In genomic region chr5:66066826-66067225, GRCh38 we compare ENCODE assay signal across 16 cellular contexts.
DNase-seq lines count a peak whose midpoint lies in the region; ATAC-seq, FAIRE-seq and TF ChIP-seq lines count a peak whose summit lies in the region.
"Had no signal": no experiment of that assay in that cellular context is flagged by ENCODE, and none has a peak within 500 bp of the region (broad histone marks: within the 10 kb centered on the region; RNA-seq: fewer than 3 reads in every experiment).

No MANE protein-coding gene starts in this region.

- no peak for DNase-seq in CD4-positive, alpha-beta T cell
- DNase-seq in GM12892 (ENCODE audit: insufficient read length) (no peak), SK-N-MC (ENCODE audit: low read depth, low spot score) (no peak), retina (peak; percentile 19), caudate nucleus (lab: John Stamatoyannopoulos, UW) (no peak)
- DNase-seq: BE2C; Caco-2; CD8-positive, alpha-beta T cell; DND-41; GDM1; GM23248; H7 had no signal

- no peak for TF ChIP-seq CTCF in CD4-positive, alpha-beta T cell (IDR thresholded peaks at IDR 0.05)

- 0 out of 2 replicates have a peak, but pooled peaks cover 3% of the 10 kb centered on the region for H3K36me3 ChIP-seq in SK-N-MC (ENCODE audit: insufficient read depth, low read length)
- H3K36me3 ChIP-seq: BE2C had no signal

- no peak overlapping the region for H3K9ac ChIP-seq in SK-N-MC (ENCODE audit: insufficient read length)
- H3K9ac ChIP-seq: GM23248 had no signal

- H3K27ac ChIP-seq in CD4-positive, alpha-beta T cell (ENCODE audit: low read depth, low read length): no peak overlapping the region
- peak overlapping the region; percentile 34; the same call in 1 of the 2 replicates for H3K27ac ChIP-seq in SK-N-MC
- H3K27ac ChIP-seq in caudate nucleus (ENCODE audit: low read depth, low read length): no peak overlapping the region
- H3K27ac ChIP-seq: C4-2B, GM23248 had no signal

- H3K27ac Mint-ChIP-seq in CD4-positive, alpha-beta T cell: peak overlapping the region; percentile 10
- H3K27ac Mint-ChIP-seq: CD8-positive, alpha-beta T cell had no signal

- H3K4me1 Mint-ChIP-seq in CD4-positive, alpha-beta T cell (ENCODE audit: low read depth): peaks cover 51% of the 10 kb centered on the region

- no peak for TF ChIP-seq POLR2A in GM12892 (IDR thresholded peaks at IDR 0.05; ENCODE audit: low read depth, low read length)

- no peak overlapping the region for H3K4me3 ChIP-seq in SK-N-MC
- H3K4me3 ChIP-seq: GM23248 had no signal

- ATAC-seq in CD4-positive, alpha-beta T cell (ENCODE audit: poor library complexity): no peak
- ATAC-seq in GM21619 (IDR thresholded peaks at IDR 0.05; ENCODE audit: unreplicated experiment): no peak
- no peak for ATAC-seq in GM18502 (IDR thresholded peaks at IDR 0.05; ENCODE audit: poor library complexity, unreplicated experiment)
- ATAC-seq: CD8-positive, alpha-beta T cell had no signal

- no peaks in the 10 kb centered on the region for H3K27me3 Mint-ChIP-seq in CD4-positive, alpha-beta T cell

- H3K36me3 Mint-ChIP-seq in CD4-positive, alpha-beta T cell (ENCODE audit: low read depth): peaks cover 80% of the 10 kb centered on the region

- no peaks in the 10 kb centered on the region for H3K9me3 Mint-ChIP-seq in CD4-positive, alpha-beta T cell
- H3K9me3 Mint-ChIP-seq: CD8-positive, alpha-beta T cell had no signal

- FAIRE-seq in GM12892 (lab: Jason Lieb, UNC): peak; percentile 9
- FAIRE-seq: A204.1 had no signal

- no peak overlapping the region for H3K4me3 Mint-ChIP-seq in CD4-positive, alpha-beta T cell
- H3K4me3 Mint-ChIP-seq: CD8-positive, alpha-beta T cell had no signal

- intact Hi-C loops in CD4-positive, alpha-beta T cell (cut with DNase I, micrococcal nuclease): no loop called here

- H3K9me3 ChIP-seq in CD4-positive, alpha-beta T cell (ENCODE audit: control insufficient read depth, low read length): no peaks in the 10 kb centered on the region
- H3K9me3 ChIP-seq in SK-N-MC (ENCODE audit: low read depth, low read length): no peaks in the 10 kb centered on the region
- H3K9me3 ChIP-seq: BE2C, Caco-2 had no signal

- H3K27me3 ChIP-seq in CD4-positive, alpha-beta T cell (ENCODE audit: control insufficient read depth, insufficient read depth, low read length): no peaks in the 10 kb centered on the region
- H3K27me3 ChIP-seq: BE2C had no signal

- POLR2A ChIA-PET in CD4-positive, alpha-beta T cell (lab: Charles Lee): no interaction called here

- CTCF ChIA-PET in CD4-positive, alpha-beta T cell (lab: Charles Lee): no interaction called here
